ENCODE assay signal across 14 cellular contexts in the genomic region with DNA sequence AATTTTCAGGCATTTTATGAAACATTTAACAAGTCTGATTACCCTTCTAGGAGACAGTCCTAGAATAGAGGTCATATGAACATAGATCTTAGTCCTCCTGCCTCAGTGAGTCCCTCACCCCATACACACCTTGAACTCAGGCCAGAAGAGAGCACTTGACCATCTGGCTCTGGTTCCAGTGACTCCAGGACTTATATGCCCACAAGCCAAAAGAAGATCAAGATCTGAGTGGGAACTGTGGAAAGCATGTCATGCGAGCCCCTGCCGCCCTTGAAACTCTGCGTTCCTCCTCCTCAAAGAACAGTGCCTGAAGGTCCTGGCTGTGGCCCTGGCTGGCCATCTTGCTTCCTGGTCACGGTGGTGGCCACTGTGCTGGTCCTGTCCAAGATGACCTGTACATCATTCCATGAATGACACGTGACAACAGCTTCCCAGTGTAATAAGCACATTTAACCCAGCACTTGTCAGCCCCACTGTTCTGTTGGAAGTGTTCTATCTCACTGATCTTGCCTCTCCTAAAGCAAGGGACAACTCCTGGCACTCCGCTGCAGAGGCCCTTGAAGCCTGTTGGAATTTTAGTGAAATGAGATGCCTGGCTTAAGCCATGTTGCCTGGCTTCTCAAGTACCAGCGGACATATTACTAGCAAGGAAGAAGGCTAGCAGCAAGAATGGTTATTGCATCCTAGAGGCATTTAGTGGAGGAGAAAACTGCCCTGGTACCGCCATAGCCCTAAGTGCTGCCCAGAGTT.
"Had no signal": no experiment of that assay in that cellular context is flagged by ENCODE, and none has a peak within 500 bp of the region (broad histone marks: within the 10 kb centered on the region; RNA-seq: fewer than 3 reads in every experiment).

No MANE protein-coding gene starts in this region.

- ATAC-seq: activated naive CD4-positive, alpha-beta T cell treated with anti-CD3 and anti-CD28 coated beads, Interleukin-2, amount 50 U/mL, for 72 hours; mucosa of descending colon; natural killer cell treated with Interleukin-12 subunit alpha and Interleukin-12 subunit beta and Interleukin-15 and Interleukin-18, amount 100 ng/mL, for 72 hours; psoas muscle; stimulated activated memory B cell treated with anti-CD40 and anti-IgM and Interleukin-4, amounts not matched to agents 10 μg/mL and 1 μg/mL and 100 μg/mL, for 72 hours had no signal

- DNase-seq: activated CD4-positive, CD25-positive, alpha-beta regulatory T cell treated with anti-CD3 and anti-CD28 coated beads, Interleukin-2, amount 50 U/mL, for 72 hours; activated effector memory CD4-positive, alpha-beta T cell treated with Interleukin-2 at 50 U/mL for 16 hours; activated T-cell treated with anti-CD3 and anti-CD28 coated beads, Interleukin-2, amount 50 U/mL, for 24 hours; amniotic stem cell; dorsolateral prefrontal cortex; mammary epithelial cell; mucosa of descending colon; nucleus accumbens; psoas muscle; stimulated activated CD4-positive, alpha-beta T cell treated with anti-CD3 and anti-CD28 coated beads, Interleukin-2, amount 100 ng/mL, for 24 hours; transverse colon had no signal
